10 cellular contexts compared by ENCODE assay signal in the genomic region with DNA sequence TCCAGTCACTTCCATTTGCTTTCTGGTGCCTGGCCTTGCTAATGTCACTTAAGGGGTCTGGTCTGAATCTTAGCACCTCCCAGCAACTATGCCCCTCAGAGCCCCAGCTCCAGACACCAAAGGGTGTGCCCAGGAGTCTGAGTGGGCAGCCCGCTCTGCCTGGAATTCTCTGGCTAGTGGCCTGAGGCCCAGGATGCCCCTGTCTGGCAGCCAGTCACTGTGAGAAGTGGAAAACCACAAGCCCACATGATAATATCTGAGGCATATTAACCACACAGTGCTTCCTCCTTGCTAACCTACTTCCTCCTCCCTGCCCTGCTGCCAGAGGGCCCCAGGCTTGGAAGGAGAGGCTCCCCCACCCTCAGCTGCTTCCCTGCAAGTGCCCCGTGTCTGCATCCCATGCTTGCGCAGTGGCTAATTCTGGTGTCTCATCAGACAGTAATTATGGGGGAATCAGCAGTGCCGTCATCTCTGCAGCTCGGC. TPM values are rescaled to one million over a fixed set of nuclear protein-coding genes. Genes with fewer than 3 reads are reported as not detected.
A peak's percentile ranks its signal among the peaks of the same experiment; 100 is the strongest.
DNase-seq lines count a peak whose midpoint lies in the region; ATAC-seq, FAIRE-seq and TF ChIP-seq lines count a peak whose summit lies in the region.
"Had no signal": no experiment of that assay in that cellular context is flagged by ENCODE, and none has a peak within 500 bp of the region (broad histone marks: within the 10 kb centered on the region; RNA-seq: fewer than 3 reads in every experiment).

No MANE protein-coding gene starts in this region.

- H3K9ac ChIP-seq in OCI-LY3 (ENCODE audit: low read length) (peak overlapping the region; percentile 76), mammary epithelial cell (ENCODE audit: insufficient read depth, low read length) (no peak overlapping the region)

- peaks cover 29% of the 10 kb centered on the region for H3K4me1 Mint-ChIP-seq in activated CD4-positive, alpha-beta T cell treated with anti-CD3 and anti-CD28 coated beads, Interleukin-2, amount 10 ng/mL, durations not matched to agents 24 days and 14 days

- in situ Hi-C loops in mammary epithelial cell (cut with MboI; ENCODE audit: low sequenced_read_pairs in 2 of 2): loop anchor here in 1 of 2 donors (10.0 kb wide), 1 partner anchor 63 kb away; no protein-coding TSS in a partner anchor

- H3K36me3 Mint-ChIP-seq in activated CD4-positive, alpha-beta T cell treated with anti-CD3 and anti-CD28 coated beads, Interleukin-2, amount 10 ng/mL, durations not matched to agents 24 days and 14 days (ENCODE audit: low read depth): no peaks in the 10 kb centered on the region

- POLR2A ChIA-PET in HEK293T (lab: Yijun Ruan, JAX) (no interaction called here), GM10248 (lab: Yijun Ruan, JAX) (no interaction called here)

- peaks cover 43% of the 10 kb centered on the region for H3K27me3 ChIP-seq in OCI-LY3 (ENCODE audit: low read depth, low read length)
- H3K27me3 ChIP-seq in mammary epithelial cell (ENCODE audit: insufficient read depth, low read length): peaks cover 10% of the 10 kb centered on the region
- no peaks in the 10 kb centered on the region for H3K27me3 ChIP-seq in pancreas

- no peak overlapping the region for H2AFZ ChIP-seq in OCI-LY3 (ENCODE audit: low read depth, low read length)
- H2AFZ ChIP-seq in mammary epithelial cell (ENCODE audit: low read depth, low read length): no peak overlapping the region
- H2AFZ ChIP-seq: GM23338 had no signal

- CTCF ChIA-PET in mammary epithelial cell (lab: Charles Lee; ENCODE audit: low non-redundant PET): no interaction called here
- CTCF ChIA-PET in HEK293T (lab: Yijun Ruan, JAX): no interaction called here
- CTCF ChIA-PET in GM10248 (lab: Yijun Ruan, JAX): interaction anchor here (1.1 to 3.3 kb wide), 4 partner anchors 8 to 33 kb away, joined by 3 to 19 read pairs (median 6); partner anchors contain the start of gene SRCIN1

- FAIRE-seq in pancreas (lab: Jason Lieb, UNC): no peak

- peak; percentile 74 for DNase-seq in activated CD4-positive, alpha-beta T cell treated with anti-CD3 and anti-CD28 coated beads, Interleukin-2, amount 10 ng/mL, durations not matched to agents 24 days and 14 days
- DNase-seq in activated CD4-positive, alpha-beta T cell treated with anti-CD3 and anti-CD28 coated beads, Interleukin-2, amount 50 U/mL, for 1 hour: no peak
- DNase-seq in mammary epithelial cell (peak; percentile 80), pancreas (no peak), HEK293T (ENCODE audit: extremely low spot score) (no peak), GM10248 (ENCODE audit: extremely low spot score) (no peak)

- H4K20me1 ChIP-seq in OCI-LY3 (ENCODE audit: insufficient read depth, low read length) (no peaks in the 10 kb centered on the region), mammary epithelial cell (ENCODE audit: insufficient read depth, low read length) (peaks cover 2% of the 10 kb centered on the region)

- BruUV-seq in mammary epithelial cell (replicated peaks; lab: Mats Ljungman, UMichigan): no TSS peak

- intact Hi-C loops in activated CD4-positive, alpha-beta T cell treated with anti-CD3 and anti-CD28 coated beads, Interleukin-2, amount 10 ng/mL, durations not matched to agents 24 days and 14 days (cut with micrococcal nuclease): no loop called here
- intact Hi-C loops in mammary epithelial cell (cut with micrococcal nuclease) (no loop called here), pancreas (cut with DNase I) (no loop called here)

- H3K36me3 ChIP-seq in OCI-LY3 (replicated peaks; ENCODE audit: low read depth, low read length) (no peaks in the 10 kb centered on the region), mammary epithelial cell (ENCODE audit: insufficient read depth, low read length) (no peaks in the 10 kb centered on the region), pancreas (no peaks in the 10 kb centered on the region)

- no peaks in the 10 kb centered on the region for H3K9me3 Mint-ChIP-seq in activated CD4-positive, alpha-beta T cell treated with anti-CD3 and anti-CD28 coated beads, Interleukin-2, amount 10 ng/mL, durations not matched to agents 24 days and 14 days
- H3K9me3 Mint-ChIP-seq: GM23338 had no signal

- no peak overlapping the region for H3K27ac Mint-ChIP-seq in activated CD4-positive, alpha-beta T cell treated with anti-CD3 and anti-CD28 coated beads, Interleukin-2, amount 10 ng/mL, durations not matched to agents 24 days and 14 days
- H3K27ac Mint-ChIP-seq: GM23338 had no signal

- 0% methylated on average over 2 of the region's 5 CpGs for WGBS in mammary epithelial cell (ENCODE audit: low coverage, missing lambda C conversion rate)
- WGBS in pancreas, 2 donors: 79 to 94% methylated on average over 5 of the region's 5 CpGs

- peak overlapping the region; percentile 71 for H3K4me3 ChIP-seq in OCI-LY3 (ENCODE audit: low read length)
- no peak overlapping the region for H3K4me3 ChIP-seq in mammary epithelial cell (replicated peaks in 1 of 3; ENCODE audit: insufficient read depth in 1 of 3, low read depth in 2 of 3, low read length in 3 of 3)
- no peak overlapping the region for H3K4me3 ChIP-seq in pancreas
- H3K4me3 ChIP-seq: GM23338 had no signal

- H3K27ac ChIP-seq in OCI-LY3 (ENCODE audit: low read length) (peak overlapping the region; percentile 89), mammary epithelial cell (ENCODE audit: insufficient read depth, low read depth, low read length) (no peak overlapping the region), pancreas (no peak overlapping the region)

- TF ChIP-seq CTCF in OCI-LY3 (IDR thresholded peaks at IDR 0.05; ENCODE audit: low read depth, low read length) (no peak), mammary epithelial cell (conservative IDR thresholded peaks at IDR 0.05 in 1 of 2, IDR thresholded peaks at IDR 0.05 in 1 of 2; ENCODE audit: extremely low read depth in 1 of 2, insufficient read depth in 1 of 2, low read depth in 1 of 2, low read length in 2 of 2) (no peak), pancreas (IDR thresholded peaks at IDR 0.05) (no peak), GM10248 (IDR thresholded peaks at IDR 0.05; ENCODE audit: control extremely low read depth, extremely low read depth, low read depth, missing control alignments) (no peak)

- dilution Hi-C loops in mammary epithelial cell (cut with HindIII; ENCODE audit: low sequenced_read_pairs): loop anchor here (5.0 kb wide), 1 partner anchor 76 kb away; no protein-coding TSS in a partner anchor

- ATAC-seq in pancreas: peak in 3 of 4 donors; percentile 14 to 74 (median 56)
- ATAC-seq in HG03521 (IDR thresholded peaks at IDR 0.05; ENCODE audit: unreplicated experiment): no peak
- ATAC-seq: GM23338 had no signal

- peaks cover 77% of the 10 kb centered on the region for H3K27me3 Mint-ChIP-seq in activated CD4-positive, alpha-beta T cell treated with anti-CD3 and anti-CD28 coated beads, Interleukin-2, amount 10 ng/mL, durations not matched to agents 24 days and 14 days

- H3K9me3 ChIP-seq in OCI-LY3 (ENCODE audit: insufficient read depth, low read length) (no peaks in the 10 kb centered on the region), mammary epithelial cell (replicated peaks; ENCODE audit: insufficient read depth, low read length) (no peaks in the 10 kb centered on the region), pancreas (no peaks in the 10 kb centered on the region)

- H3K4me1 ChIP-seq in OCI-LY3 (ENCODE audit: low read length) (peaks cover 50% of the 10 kb centered on the region), mammary epithelial cell (ENCODE audit: insufficient read depth, low read length) (peaks cover 19% of the 10 kb centered on the region), pancreas (no peaks in the 10 kb centered on the region)

- H3K4me2 ChIP-seq in OCI-LY3 (ENCODE audit: low read length): peak overlapping the region; percentile 98
- H3K4me2 ChIP-seq in mammary epithelial cell (ENCODE audit: insufficient read depth, low read depth, low read length): peak overlapping the region; percentile 31
- H3K4me2 ChIP-seq: GM23338 had no signal

- H3K79me2 ChIP-seq in OCI-LY3 (ENCODE audit: low read length) (no peaks in the 10 kb centered on the region), mammary epithelial cell (ENCODE audit: insufficient read depth, low read length) (no peaks in the 10 kb centered on the region)

- H3K4me3 Mint-ChIP-seq in activated CD4-positive, alpha-beta T cell treated with anti-CD3 and anti-CD28 coated beads, Interleukin-2, amount 10 ng/mL, durations not matched to agents 24 days and 14 days: peak overlapping the region; percentile 5
- H3K4me3 Mint-ChIP-seq: GM23338 had no signal

TF ChIP-seq in HEK293T, 16 proteins besides CTCF, POLR2A, EP300 and RAD21:
- TF ChIP-seq FOXM1 (IDR thresholded peaks at IDR 0.05; ENCODE audit: borderline replicate concordance) (no peak), SUZ12 (IDR thresholded peaks at IDR 0.05) (no peak), ARNT (IDR thresholded peaks at IDR 0.05) (no peak), ZNF384 (IDR thresholded peaks at IDR 0.05) (no peak), FOXA1 (IDR thresholded peaks at IDR 0.05) (no peak), HDGF (IDR thresholded peaks at IDR 0.05; ENCODE audit: borderline replicate concordance) (no peak), FOXK2 (IDR thresholded peaks at IDR 0.05) (no peak), L3MBTL2 (conservative IDR thresholded peaks at IDR 0.05) (no peak), CTBP1 (IDR thresholded peaks at IDR 0.05; ENCODE audit: borderline replicate concordance) (no peak), NFRKB (IDR thresholded peaks at IDR 0.05) (no peak), TARDBP (IDR thresholded peaks at IDR 0.05) (no peak), SP1 (IDR thresholded peaks at IDR 0.05) (no peak), BHLHE40 (IDR thresholded peaks at IDR 0.05; ENCODE audit: borderline replicate concordance) (no peak), LEF1 (IDR thresholded peaks at IDR 0.05; ENCODE audit: borderline replicate concordance) (no peak)
- TF ChIP-seq, protein P1, sequence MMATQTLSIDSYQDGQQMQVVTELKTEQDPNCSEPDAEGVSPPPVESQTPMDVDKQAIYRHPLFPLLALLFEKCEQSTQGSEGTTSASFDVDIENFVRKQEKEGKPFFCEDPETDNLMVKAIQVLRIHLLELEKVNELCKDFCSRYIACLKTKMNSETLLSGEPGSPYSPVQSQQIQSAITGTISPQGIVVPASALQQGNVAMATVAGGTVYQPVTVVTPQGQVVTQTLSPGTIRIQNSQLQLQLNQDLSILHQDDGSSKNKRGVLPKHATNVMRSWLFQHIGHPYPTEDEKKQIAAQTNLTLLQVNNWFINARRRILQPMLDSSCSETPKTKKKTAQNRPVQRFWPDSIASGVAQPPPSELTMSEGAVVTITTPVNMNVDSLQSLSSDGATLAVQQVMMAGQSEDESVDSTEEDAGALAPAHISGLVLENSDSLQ (IDR thresholded peaks at IDR 0.05): no peak

RNA-seq across cellular contexts. Expression of gene SRCIN1, which starts 14.0 kb away (rescaled TPM):
- total RNA-seq in activated CD4-positive, alpha-beta T cell treated with anti-CD3 and anti-CD28 coated beads, Interleukin-2, amount 10 ng/mL, durations not matched to agents 24 days and 14 days: 0.21 and 0.26 TPM in 2 replicates
- total RNA-seq in mammary epithelial cell (1 to 10 TPM in 1 of 2 donors, under 1 TPM in 1; 0.17 to 4.2 TPM), pancreas (1 to 10 TPM; 5.8 to 9.3 (median 8.2) TPM)
- polyA plus RNA-seq in mammary epithelial cell (0.71 TPM), pancreas (10 to 100 TPM; 18.4 to 30.3 TPM)
- 0.78 TPM for polyA minus RNA-seq in mammary epithelial cell
- polyA plus RNA-seq: AG04450 had no signal

Comparison
In these comparisons a context has a peak if more than half of its experiments do, and no peak if none do; other contexts are left out.
1. DNase-seq: peak in activated CD4-positive, alpha-beta T cell treated with anti-CD3 and anti-CD28 coated beads, Interleukin-2, amount 10 ng/mL, durations not matched to agents 24 days and 14 days (single experiment) and mammary epithelial cell (single experiment); none in activated CD4-positive, alpha-beta T cell treated with anti-CD3 and anti-CD28 coated beads, Interleukin-2, amount 50 U/mL, for 1 hour (single experiment), pancreas (0 of 6), HEK293T (single experiment) and GM10248 (single experiment).